In the genomic region with DNA sequence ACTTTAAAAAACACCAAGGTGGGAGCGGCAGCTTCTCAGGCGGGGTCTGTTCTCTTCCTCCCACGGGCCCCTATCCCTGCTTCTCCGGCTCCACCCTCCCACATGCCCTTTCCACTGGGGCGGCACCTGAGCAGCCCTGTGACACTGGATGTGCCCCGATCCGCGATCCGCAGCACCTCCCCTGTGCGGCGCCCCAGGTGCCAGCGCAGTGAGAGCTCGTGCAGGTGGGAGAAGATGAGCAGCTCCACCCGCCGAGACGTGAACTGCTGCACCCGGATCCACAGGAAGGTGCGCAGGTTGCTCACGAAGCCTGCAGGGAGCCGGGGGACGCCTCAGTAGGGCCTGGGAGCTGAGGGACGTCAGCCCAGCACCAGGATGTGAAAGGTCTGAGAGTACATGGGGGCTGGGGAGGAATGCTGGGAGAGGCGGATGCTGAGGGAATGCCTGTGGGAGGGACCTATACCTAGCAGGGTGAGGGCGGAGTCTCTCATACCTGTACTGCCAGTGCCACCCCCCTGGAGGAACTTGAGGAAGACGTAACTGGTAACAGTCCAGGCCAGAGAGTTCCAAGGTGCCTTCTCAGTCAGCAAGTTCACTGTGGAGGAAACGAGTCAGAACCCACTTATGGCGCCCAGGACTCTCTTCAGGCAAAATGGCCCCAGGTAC, we compare ENCODE assay signal across 1 cellular context.
A peak's percentile ranks its signal among the peaks of the same experiment; 100 is the strongest.
TF ChIP-seq lines count a peak whose summit lies in the region.

No MANE protein-coding gene starts in this region.

TF ChIP-seq in HepG2, 621 proteins besides CTCF, POLR2A, EP300 and RAD21 (continued from another document and continues in another):
- TF ChIP-seq, protein P1, sequence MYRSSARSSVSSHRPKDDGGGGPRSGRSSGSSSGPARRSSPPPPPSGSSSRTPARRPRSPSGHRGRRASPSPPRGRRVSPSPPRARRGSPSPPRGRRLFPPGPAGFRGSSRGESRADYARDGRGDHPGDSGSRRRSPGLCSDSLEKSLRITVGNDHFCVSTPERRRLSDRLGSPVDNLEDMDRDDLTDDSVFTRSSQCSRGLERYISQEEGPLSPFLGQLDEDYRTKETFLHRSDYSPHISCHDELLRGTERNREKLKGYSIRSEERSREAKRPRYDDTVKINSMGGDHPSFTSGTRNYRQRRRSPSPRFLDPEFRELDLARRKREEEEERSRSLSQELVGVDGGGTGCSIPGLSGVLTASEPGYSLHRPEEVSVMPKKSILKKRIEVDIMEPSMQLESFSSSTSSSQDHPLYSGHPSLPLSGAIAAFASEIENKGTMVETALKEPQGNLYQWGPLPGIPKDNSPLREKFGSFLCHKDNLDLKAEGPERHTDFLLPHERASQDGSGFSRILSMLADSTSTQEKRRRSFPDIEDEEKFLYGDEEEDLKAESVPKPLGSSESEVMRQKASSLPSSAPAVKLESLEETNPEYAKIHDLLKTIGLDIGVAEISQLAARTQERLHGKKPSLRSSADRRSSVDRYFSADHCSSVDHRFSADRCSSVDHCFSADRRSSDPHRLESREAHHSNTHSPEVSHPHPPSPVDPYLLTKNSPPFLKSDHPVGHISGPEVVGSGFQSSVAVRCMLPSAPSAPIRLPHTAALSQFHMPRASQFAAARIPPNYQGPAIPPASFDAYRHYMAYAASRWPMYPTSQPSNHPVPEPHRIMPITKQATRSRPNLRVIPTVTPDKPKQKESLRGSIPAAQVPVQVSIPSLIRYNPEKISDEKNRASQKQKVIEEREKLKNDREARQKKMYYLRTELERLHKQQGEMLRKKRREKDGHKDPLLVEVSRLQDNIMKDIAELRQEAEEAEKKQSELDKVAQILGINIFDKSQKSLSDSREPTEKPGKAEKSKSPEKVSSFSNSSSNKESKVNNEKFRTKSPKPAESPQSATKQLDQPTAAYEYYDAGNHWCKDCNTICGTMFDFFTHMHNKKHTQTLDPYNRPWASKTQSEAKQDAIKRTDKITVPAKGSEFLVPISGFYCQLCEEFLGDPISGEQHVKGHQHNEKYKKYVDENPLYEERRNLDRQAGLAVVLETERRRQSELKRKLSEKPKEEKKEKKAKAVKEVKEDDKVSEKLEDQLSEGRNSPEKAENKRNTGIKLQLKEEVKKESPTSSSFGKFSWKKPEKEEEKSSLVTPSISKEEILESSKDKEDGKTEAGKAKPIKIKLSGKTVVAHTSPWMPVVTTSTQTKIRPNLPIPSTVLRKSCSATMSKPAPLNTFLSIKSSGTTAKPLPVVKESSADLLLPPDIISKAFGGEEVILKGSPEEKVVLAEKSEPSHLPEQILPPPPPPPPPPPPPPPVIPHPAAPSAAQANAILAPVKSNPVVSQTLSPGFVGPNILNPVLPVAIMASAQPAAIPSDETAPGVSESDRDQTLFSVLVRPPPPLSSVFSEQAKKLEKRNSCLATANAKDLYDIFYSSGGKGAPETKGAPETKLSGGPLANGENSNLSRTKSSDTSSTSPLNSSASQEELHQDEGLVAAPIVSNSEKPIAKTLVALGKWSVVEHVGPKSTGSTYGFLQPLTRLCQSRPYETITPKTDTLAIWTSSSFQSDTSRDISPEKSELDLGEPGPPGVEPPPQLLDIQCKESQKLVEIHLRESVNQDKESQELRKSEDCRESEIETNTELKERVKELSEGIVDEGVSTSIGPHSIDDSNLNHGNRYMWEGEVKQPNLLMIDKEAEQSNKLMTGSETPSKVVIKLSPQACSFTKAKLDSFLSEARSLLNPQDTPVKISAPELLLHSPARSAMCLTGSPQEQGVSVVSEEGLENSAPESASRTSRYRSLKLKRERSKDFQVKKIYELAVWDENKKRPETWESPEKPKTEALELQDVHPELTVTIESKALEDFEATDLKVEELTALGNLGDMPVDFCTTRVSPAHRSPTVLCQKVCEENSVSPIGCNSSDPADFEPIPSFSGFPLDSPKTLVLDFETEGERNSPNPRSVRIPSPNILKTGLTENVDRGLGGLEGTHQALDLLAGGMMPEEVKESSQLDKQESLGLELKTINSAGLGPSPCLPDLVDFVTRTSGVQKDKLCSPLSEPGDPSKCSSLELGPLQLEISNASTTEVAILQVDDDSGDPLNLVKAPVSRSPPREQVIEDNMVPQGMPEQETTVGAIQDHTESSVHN (CRISPR knock-in tag; IDR thresholded peaks at IDR 0.05) = 0 out of 2 replicates have a peak, but pooled peaks have one; percentile 42
- TF ChIP-seq MEF2D (CRISPR knock-in tag; IDR thresholded peaks at IDR 0.05) (no peak), RXRA (CRISPR knock-in tag; IDR thresholded peaks at IDR 0.05) (no peak), MEIS1 (CRISPR knock-in tag; IDR thresholded peaks at IDR 0.05; ENCODE audit: borderline replicate concordance) (no peak), JUND (CRISPR knock-in tag; IDR thresholded peaks at IDR 0.05) (no peak), RBAK (CRISPR knock-in tag; IDR thresholded peaks at IDR 0.05) (no peak), ZNF329 (CRISPR knock-in tag; IDR thresholded peaks at IDR 0.05; ENCODE audit: low read depth) (no peak), AGO2 (optimal IDR thresholded peaks at IDR 0.05; ENCODE audit: low read depth, low read length) (peak; percentile 66), ZNF460 (CRISPR knock-in tag; IDR thresholded peaks at IDR 0.05; ENCODE audit: borderline replicate concordance) (no peak), POGZ (CRISPR knock-in tag; IDR thresholded peaks at IDR 0.05) (no peak), ZNF768 (CRISPR knock-in tag; IDR thresholded peaks at IDR 0.05) (peak; percentile 42; the same call in 1 of the 2 replicates), ZNF232 (CRISPR knock-in tag; IDR thresholded peaks at IDR 0.05; ENCODE audit: borderline replicate concordance) (no peak), ZNF441 (CRISPR knock-in tag; IDR thresholded peaks at IDR 0.05; ENCODE audit: borderline replicate concordance) (no peak), ZNF451 (CRISPR knock-in tag; IDR thresholded peaks at IDR 0.05) (no peak), ARNTL (CRISPR knock-in tag; IDR thresholded peaks at IDR 0.05) (no peak), TMF1 (CRISPR knock-in tag; IDR thresholded peaks at IDR 0.05; ENCODE audit: low read depth) (no peak), ZFY (CRISPR knock-in tag; IDR thresholded peaks at IDR 0.05) (no peak), ETV5 (CRISPR knock-in tag; IDR thresholded peaks at IDR 0.05; ENCODE audit: borderline replicate concordance) (no peak), ZC3H4 (CRISPR knock-in tag; IDR thresholded peaks at IDR 0.05; ENCODE audit: borderline replicate concordance) (no peak), AGO1 (IDR thresholded peaks at IDR 0.05; ENCODE audit: low read depth, low read length, poor library complexity, severe bottlenecking) (peak; percentile 32), RELA (CRISPR knock-in tag; IDR thresholded peaks at IDR 0.05) (no peak), DR1 (CRISPR knock-in tag; IDR thresholded peaks at IDR 0.05) (no peak), ZNF709 (CRISPR knock-in tag; IDR thresholded peaks at IDR 0.05) (0 out of 2 replicates have a peak, but pooled peaks have one; percentile 34), MYNN (CRISPR knock-in tag; IDR thresholded peaks at IDR 0.05; ENCODE audit: low read depth) (no peak), ZNF878 (CRISPR knock-in tag; IDR thresholded peaks at IDR 0.05) (no peak), FOXP1 (IDR thresholded peaks at IDR 0.05) (no peak), FOXP1 (CRISPR knock-in tag; IDR thresholded peaks at IDR 0.05) (no peak), HES4 (CRISPR knock-in tag; IDR thresholded peaks at IDR 0.05; ENCODE audit: borderline replicate concordance) (no peak)
- TF ChIP-seq, protein P2, sequence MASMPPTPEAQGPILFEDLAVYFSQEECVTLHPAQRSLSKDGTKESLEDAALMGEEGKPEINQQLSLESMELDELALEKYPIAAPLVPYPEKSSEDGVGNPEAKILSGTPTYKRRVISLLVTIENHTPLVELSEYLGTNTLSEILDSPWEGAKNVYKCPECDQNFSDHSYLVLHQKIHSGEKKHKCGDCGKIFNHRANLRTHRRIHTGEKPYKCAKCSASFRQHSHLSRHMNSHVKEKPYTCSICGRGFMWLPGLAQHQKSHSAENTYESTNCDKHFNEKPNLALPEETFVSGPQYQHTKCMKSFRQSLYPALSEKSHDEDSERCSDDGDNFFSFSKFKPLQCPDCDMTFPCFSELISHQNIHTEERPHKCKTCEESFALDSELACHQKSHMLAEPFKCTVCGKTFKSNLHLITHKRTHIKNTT (CRISPR knock-in tag; IDR thresholded peaks at IDR 0.05) = no peak
- TF ChIP-seq, protein P3, sequence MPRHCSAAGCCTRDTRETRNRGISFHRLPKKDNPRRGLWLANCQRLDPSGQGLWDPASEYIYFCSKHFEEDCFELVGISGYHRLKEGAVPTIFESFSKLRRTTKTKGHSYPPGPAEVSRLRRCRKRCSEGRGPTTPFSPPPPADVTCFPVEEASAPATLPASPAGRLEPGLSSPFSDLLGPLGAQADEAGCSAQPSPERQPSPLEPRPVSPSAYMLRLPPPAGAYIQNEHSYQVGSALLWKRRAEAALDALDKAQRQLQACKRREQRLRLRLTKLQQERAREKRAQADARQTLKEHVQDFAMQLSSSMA (CRISPR knock-in tag; IDR thresholded peaks at IDR 0.05) = no peak
- TF ChIP-seq, protein P4, sequence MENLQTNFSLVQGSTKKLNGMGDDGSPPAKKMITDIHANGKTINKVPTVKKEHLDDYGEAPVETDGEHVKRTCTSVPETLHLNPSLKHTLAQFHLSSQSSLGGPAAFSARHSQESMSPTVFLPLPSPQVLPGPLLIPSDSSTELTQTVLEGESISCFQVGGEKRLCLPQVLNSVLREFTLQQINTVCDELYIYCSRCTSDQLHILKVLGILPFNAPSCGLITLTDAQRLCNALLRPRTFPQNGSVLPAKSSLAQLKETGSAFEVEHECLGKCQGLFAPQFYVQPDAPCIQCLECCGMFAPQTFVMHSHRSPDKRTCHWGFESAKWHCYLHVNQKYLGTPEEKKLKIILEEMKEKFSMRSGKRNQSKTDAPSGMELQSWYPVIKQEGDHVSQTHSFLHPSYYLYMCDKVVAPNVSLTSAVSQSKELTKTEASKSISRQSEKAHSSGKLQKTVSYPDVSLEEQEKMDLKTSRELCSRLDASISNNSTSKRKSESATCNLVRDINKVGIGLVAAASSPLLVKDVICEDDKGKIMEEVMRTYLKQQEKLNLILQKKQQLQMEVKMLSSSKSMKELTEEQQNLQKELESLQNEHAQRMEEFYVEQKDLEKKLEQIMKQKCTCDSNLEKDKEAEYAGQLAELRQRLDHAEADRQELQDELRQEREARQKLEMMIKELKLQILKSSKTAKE (CRISPR knock-in tag; IDR thresholded peaks at IDR 0.05; ENCODE audit: borderline replicate concordance) = no peak
- TF ChIP-seq, protein P5, sequence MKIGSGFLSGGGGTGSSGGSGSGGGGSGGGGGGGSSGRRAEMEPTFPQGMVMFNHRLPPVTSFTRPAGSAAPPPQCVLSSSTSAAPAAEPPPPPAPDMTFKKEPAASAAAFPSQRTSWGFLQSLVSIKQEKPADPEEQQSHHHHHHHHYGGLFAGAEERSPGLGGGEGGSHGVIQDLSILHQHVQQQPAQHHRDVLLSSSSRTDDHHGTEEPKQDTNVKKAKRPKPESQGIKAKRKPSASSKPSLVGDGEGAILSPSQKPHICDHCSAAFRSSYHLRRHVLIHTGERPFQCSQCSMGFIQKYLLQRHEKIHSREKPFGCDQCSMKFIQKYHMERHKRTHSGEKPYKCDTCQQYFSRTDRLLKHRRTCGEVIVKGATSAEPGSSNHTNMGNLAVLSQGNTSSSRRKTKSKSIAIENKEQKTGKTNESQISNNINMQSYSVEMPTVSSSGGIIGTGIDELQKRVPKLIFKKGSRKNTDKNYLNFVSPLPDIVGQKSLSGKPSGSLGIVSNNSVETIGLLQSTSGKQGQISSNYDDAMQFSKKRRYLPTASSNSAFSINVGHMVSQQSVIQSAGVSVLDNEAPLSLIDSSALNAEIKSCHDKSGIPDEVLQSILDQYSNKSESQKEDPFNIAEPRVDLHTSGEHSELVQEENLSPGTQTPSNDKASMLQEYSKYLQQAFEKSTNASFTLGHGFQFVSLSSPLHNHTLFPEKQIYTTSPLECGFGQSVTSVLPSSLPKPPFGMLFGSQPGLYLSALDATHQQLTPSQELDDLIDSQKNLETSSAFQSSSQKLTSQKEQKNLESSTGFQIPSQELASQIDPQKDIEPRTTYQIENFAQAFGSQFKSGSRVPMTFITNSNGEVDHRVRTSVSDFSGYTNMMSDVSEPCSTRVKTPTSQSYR (CRISPR knock-in tag; IDR thresholded peaks at IDR 0.05; ENCODE audit: borderline replicate concordance) = no peak
- TF ChIP-seq, protein P6, sequence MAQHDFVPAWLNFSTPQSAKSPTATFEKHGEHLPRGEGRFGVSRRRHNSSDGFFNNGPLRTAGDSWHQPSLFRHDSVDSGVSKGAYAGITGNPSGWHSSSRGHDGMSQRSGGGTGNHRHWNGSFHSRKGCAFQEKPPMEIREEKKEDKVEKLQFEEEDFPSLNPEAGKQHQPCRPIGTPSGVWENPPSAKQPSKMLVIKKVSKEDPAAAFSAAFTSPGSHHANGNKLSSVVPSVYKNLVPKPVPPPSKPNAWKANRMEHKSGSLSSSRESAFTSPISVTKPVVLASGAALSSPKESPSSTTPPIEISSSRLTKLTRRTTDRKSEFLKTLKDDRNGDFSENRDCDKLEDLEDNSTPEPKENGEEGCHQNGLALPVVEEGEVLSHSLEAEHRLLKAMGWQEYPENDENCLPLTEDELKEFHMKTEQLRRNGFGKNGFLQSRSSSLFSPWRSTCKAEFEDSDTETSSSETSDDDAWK (CRISPR knock-in tag; IDR thresholded peaks at IDR 0.05) = no peak
- TF ChIP-seq, protein P7, sequence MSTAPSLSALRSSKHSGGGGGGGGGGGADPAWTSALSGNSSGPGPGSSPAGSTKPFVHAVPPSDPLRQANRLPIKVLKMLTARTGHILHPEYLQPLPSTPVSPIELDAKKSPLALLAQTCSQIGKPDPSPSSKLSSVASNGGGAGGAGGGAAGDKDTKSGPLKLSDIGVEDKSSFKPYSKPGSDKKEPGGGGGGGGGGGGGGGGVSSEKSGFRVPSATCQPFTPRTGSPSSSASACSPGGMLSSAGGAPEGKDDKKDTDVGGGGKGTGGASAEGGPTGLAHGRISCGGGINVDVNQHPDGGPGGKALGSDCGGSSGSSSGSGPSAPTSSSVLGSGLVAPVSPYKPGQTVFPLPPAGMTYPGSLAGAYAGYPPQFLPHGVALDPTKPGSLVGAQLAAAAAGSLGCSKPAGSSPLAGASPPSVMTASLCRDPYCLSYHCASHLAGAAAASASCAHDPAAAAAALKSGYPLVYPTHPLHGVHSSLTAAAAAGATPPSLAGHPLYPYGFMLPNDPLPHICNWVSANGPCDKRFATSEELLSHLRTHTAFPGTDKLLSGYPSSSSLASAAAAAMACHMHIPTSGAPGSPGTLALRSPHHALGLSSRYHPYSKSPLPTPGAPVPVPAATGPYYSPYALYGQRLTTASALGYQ (CRISPR knock-in tag; IDR thresholded peaks at IDR 0.05) = no peak
- TF ChIP-seq, protein P8, sequence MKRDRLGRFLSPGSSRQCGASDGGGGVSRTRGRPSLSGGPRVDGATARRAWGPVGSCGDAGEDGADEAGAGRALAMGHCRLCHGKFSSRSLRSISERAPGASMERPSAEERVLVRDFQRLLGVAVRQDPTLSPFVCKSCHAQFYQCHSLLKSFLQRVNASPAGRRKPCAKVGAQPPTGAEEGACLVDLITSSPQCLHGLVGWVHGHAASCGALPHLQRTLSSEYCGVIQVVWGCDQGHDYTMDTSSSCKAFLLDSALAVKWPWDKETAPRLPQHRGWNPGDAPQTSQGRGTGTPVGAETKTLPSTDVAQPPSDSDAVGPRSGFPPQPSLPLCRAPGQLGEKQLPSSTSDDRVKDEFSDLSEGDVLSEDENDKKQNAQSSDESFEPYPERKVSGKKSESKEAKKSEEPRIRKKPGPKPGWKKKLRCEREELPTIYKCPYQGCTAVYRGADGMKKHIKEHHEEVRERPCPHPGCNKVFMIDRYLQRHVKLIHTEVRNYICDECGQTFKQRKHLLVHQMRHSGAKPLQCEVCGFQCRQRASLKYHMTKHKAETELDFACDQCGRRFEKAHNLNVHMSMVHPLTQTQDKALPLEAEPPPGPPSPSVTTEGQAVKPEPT (CRISPR knock-in tag; IDR thresholded peaks at IDR 0.05; ENCODE audit: low read depth) = peak; percentile 55; the same call in 1 of the 2 replicates
